Comparison of ENCODE assay signal across 33 cellular contexts in genomic region chr6:34474754-34475153, GRCh38. TPM values are rescaled to one million over a fixed set of nuclear protein-coding genes. Genes with fewer than 3 reads are reported as not detected.
"Had no signal": no experiment of that assay in that cellular context is flagged by ENCODE, and none has a peak within 500 bp of the region (broad histone marks: within the 10 kb centered on the region; RNA-seq: fewer than 3 reads in every experiment).

No MANE protein-coding gene starts in this region.

- H3K36me3 ChIP-seq: esophagus squamous epithelium, gastroesophageal sphincter, heart right ventricle had no signal

- H3K9me3 Mint-ChIP-seq: activated T-helper 2 cell treated with anti-CD3 and anti-CD28 coated beads, Interferon-gamma antibody, Interleukin-2, Interleukin-4, amounts not matched to agents 10 μg/mL and 5 μg/mL and 100 μg/mL, durations not matched to agents 14 hours and 24 hours and 36 hours; effector memory CD8-positive, alpha-beta T cell had no signal

- H3K27ac Mint-ChIP-seq: activated CD4-positive, alpha-beta memory T cell treated with anti-CD3 and anti-CD28 coated beads for 36 hours; activated CD4-positive, alpha-beta T cell treated with anti-CD3 and anti-CD28 coated beads for 36 hours; activated CD4-positive, alpha-beta T cell treated with anti-CD3 and anti-CD28 coated beads, Interleukin-2, amount 10 ng/mL, durations not matched to agents 24 days and 14 days; activated CD8-positive, alpha-beta memory T cell treated with anti-CD3 and anti-CD28 coated beads, Interleukin-2, amount 10 ng/mL, durations not matched to agents 7 days and 5 days; activated CD8-positive, alpha-beta T cell treated with anti-CD3 and anti-CD28 coated beads, Interleukin-2, amount 10 ng/mL, durations not matched to agents 7 days and 5 days; activated naive CD4-positive, alpha-beta T cell treated with anti-CD3 and anti-CD28 coated beads, Interleukin-2, amount 10 ng/mL, durations not matched to agents 7 days and 5 days; activated T-helper 1 cell treated with anti-CD3 and anti-CD28 coated beads, Interleukin-12 subunit alpha, Interleukin-12 subunit beta, Interleukin-2, Interleukin-4 antibody, amounts not matched to agents 30 ng/mL and 10 ng/mL and 1 ng/mL, durations not matched to agents 14 hours and 24 hours and 36 hours; activated T-helper 2 cell treated with anti-CD3 and anti-CD28 coated beads, Interferon-gamma antibody, Interleukin-2, Interleukin-4, amounts not matched to agents 10 μg/mL and 5 μg/mL and 100 μg/mL, durations not matched to agents 14 hours and 24 hours and 36 hours; T-helper 1 cell treated with Interleukin-12 subunit alpha and Interleukin-12 subunit beta and Interleukin-4 antibody, amounts not matched to agents 30 μg/mL and 1 μg/mL, for 36 hours had no signal

- H3K27ac ChIP-seq: epithelial cell of prostate, esophagus squamous epithelium, gastroesophageal sphincter, heart right ventricle, hepatocyte had no signal

- H3K4me3 ChIP-seq: esophagus squamous epithelium, gastroesophageal sphincter, heart right ventricle, hepatocyte had no signal

- H3K4me1 Mint-ChIP-seq: activated CD4-positive, alpha-beta T cell treated with anti-CD3 and anti-CD28 coated beads for 36 hours; activated CD4-positive, alpha-beta T cell treated with anti-CD3 and anti-CD28 coated beads, Interleukin-2, amount 10 ng/mL, durations not matched to agents 24 days and 14 days; activated naive CD4-positive, alpha-beta T cell treated with anti-CD3 and anti-CD28 coated beads, Interleukin-2, amount 10 ng/mL, durations not matched to agents 7 days and 5 days had no signal

- H3K4me3 Mint-ChIP-seq: activated CD4-positive, alpha-beta memory T cell treated with anti-CD3 and anti-CD28 coated beads for 36 hours; activated CD4-positive, alpha-beta T cell treated with anti-CD3 and anti-CD28 coated beads for 36 hours; activated CD4-positive, alpha-beta T cell treated with anti-CD3 and anti-CD28 coated beads, Interleukin-2, amount 10 ng/mL, durations not matched to agents 24 days and 14 days; activated CD8-positive, alpha-beta memory T cell treated with anti-CD3 and anti-CD28 coated beads, Interleukin-2, amount 10 ng/mL, durations not matched to agents 7 days and 5 days; activated CD8-positive, alpha-beta T cell treated with anti-CD3 and anti-CD28 coated beads, Interleukin-2, amount 10 ng/mL, durations not matched to agents 7 days and 5 days; activated naive CD4-positive, alpha-beta T cell treated with anti-CD3 and anti-CD28 coated beads, Interleukin-2, amount 10 ng/mL, durations not matched to agents 7 days and 5 days; activated naive CD8-positive, alpha-beta T cell; activated T-helper 1 cell treated with anti-CD3 and anti-CD28 coated beads, Interleukin-12 subunit alpha, Interleukin-12 subunit beta, Interleukin-2, Interleukin-4 antibody, amounts not matched to agents 30 ng/mL and 10 ng/mL and 1 ng/mL, durations not matched to agents 14 hours and 24 hours and 36 hours; effector memory CD8-positive, alpha-beta T cell; T-helper 1 cell treated with Interleukin-12 subunit alpha and Interleukin-12 subunit beta and Interleukin-4 antibody, amounts not matched to agents 30 μg/mL and 1 μg/mL, for 36 hours had no signal

- H2AFZ ChIP-seq: hepatocyte had no signal

- H3K27me3 ChIP-seq: heart right ventricle, hepatocyte had no signal

- H3K27me3 Mint-ChIP-seq: activated CD4-positive, alpha-beta memory T cell treated with anti-CD3 and anti-CD28 coated beads for 36 hours; activated CD4-positive, alpha-beta T cell treated with anti-CD3 and anti-CD28 coated beads for 36 hours; activated CD4-positive, alpha-beta T cell treated with anti-CD3 and anti-CD28 coated beads, Interleukin-2, amount 10 ng/mL, durations not matched to agents 24 days and 14 days; activated CD8-positive, alpha-beta memory T cell treated with anti-CD3 and anti-CD28 coated beads, Interleukin-2, amount 10 ng/mL, durations not matched to agents 7 days and 5 days; activated naive CD8-positive, alpha-beta T cell; effector memory CD8-positive, alpha-beta T cell had no signal

- H3K9me3 ChIP-seq: esophagus squamous epithelium had no signal

- H3K4me2 ChIP-seq: hepatocyte had no signal

- ATAC-seq: activated CD4-positive, alpha-beta T cell treated with anti-CD3 and anti-CD28 coated beads for 36 hours; activated CD8-positive, alpha-beta T cell treated with anti-CD3 and anti-CD28 coated beads, Interleukin-2, amount 10 ng/mL, durations not matched to agents 7 days and 5 days; effector memory CD8-positive, alpha-beta T cell; gastroesophageal sphincter; heart right ventricle had no signal

- H3K4me1 ChIP-seq: esophagus squamous epithelium, gastroesophageal sphincter, heart right ventricle had no signal

- H3K36me3 Mint-ChIP-seq: activated CD4-positive, alpha-beta memory T cell treated with anti-CD3 and anti-CD28 coated beads for 36 hours; activated naive CD4-positive, alpha-beta T cell treated with anti-CD3 and anti-CD28 coated beads, Interleukin-2, amount 10 ng/mL, durations not matched to agents 7 days and 5 days; activated naive CD8-positive, alpha-beta T cell had no signal

- DNase-seq: activated CD4-positive, alpha-beta memory T cell treated with anti-CD3 and anti-CD28 coated beads for 36 hours; activated CD4-positive, alpha-beta T cell treated with anti-CD3 and anti-CD28 coated beads for 36 hours; activated CD4-positive, alpha-beta T cell treated with anti-CD3 and anti-CD28 coated beads, Interleukin-2, amount 10 ng/mL, durations not matched to agents 24 days and 14 days; activated CD4-positive, CD25-positive, alpha-beta regulatory T cell; activated CD4-positive, CD25-positive, alpha-beta regulatory T cell treated with anti-CD3 and anti-CD28 coated beads, Interleukin-2, amount 50 U/mL, for 72 hours; activated CD8-positive, alpha-beta memory T cell treated with anti-CD3 and anti-CD28 coated beads, Interleukin-2, amount 10 ng/mL, durations not matched to agents 7 days and 5 days; activated CD8-positive, alpha-beta memory T cell treated with anti-CD3 and anti-CD28 coated beads, Interleukin-2, amount 50 U/mL, for 4 hours; activated CD8-positive, alpha-beta T cell treated with anti-CD3 and anti-CD28 coated beads, Interleukin-2, amount 10 ng/mL, durations not matched to agents 7 days and 5 days; activated effector memory CD4-positive, alpha-beta T cell treated with anti-CD3 and anti-CD28 coated beads, Interleukin-2, amount 50 U/mL, for 16 hours; activated naive CD4-positive, alpha-beta T cell treated with anti-CD3 and anti-CD28 coated beads, Interleukin-2, amount 10 ng/mL, durations not matched to agents 7 days and 5 days; activated T-cell treated with anti-CD3 and anti-CD28 coated beads, Interleukin-2, amount 50 U/mL, for 1 hour; activated T-cell treated with anti-CD3 and anti-CD28 coated beads, Interleukin-2, amount 50 U/mL, for 48 hours; amniotic stem cell; anterior cingulate cortex; caudate nucleus; cortex of kidney; dermis blood vessel endothelial cell; effector CD4-positive, alpha-beta T cell; effector memory CD8-positive, alpha-beta T cell; esophagus squamous epithelium; foreskin melanocyte; heart right ventricle; T1000 had no signal

RNA-seq across cellular contexts. Expression of gene PACSIN1, which starts 8.9 kb away (rescaled TPM):
- total RNA-seq: activated CD4-positive, alpha-beta T cell treated with anti-CD3 and anti-CD28 coated beads, Interleukin-2, amount 10 ng/mL, durations not matched to agents 24 days and 14 days; activated T-helper 1 cell treated with anti-CD3 and anti-CD28 coated beads, Interleukin-12 subunit alpha, Interleukin-12 subunit beta, Interleukin-2, Interleukin-4 antibody, amounts not matched to agents 30 ng/mL and 10 ng/mL and 1 ng/mL, durations not matched to agents 14 hours and 24 hours and 36 hours; activated T-helper 2 cell treated with anti-CD3 and anti-CD28 coated beads, Interferon-gamma antibody, Interleukin-2, Interleukin-4, amounts not matched to agents 10 μg/mL and 5 μg/mL and 100 μg/mL, durations not matched to agents 14 hours and 24 hours and 36 hours; dermis blood vessel endothelial cell; endothelial cell of umbilical vein; esophagus squamous epithelium; glomerular endothelial cell had no signal
- polyA plus RNA-seq: fibroblast of lung had no signal
